ENCODE assay signal across 1 cellular context in genomic region chr1:234963180-234963903, GRCh38.
TF ChIP-seq lines count a peak whose summit lies in the region.

No MANE protein-coding gene starts in this region.

TF ChIP-seq in K562, 482 proteins besides CTCF, POLR2A, EP300 and RAD21 (continued from another document and continues in another):
- TF ChIP-seq ZNF407 (IDR thresholded peaks at IDR 0.05; ENCODE audit: low read depth) (no peak), PRPF4 (IDR thresholded peaks at IDR 0.05; ENCODE audit: insufficient read depth, low read depth, low read length, poor library complexity, severe bottlenecking) (no peak), TCF7 (IDR thresholded peaks at IDR 0.05; ENCODE audit: borderline replicate concordance) (no peak), PHF20 (IDR thresholded peaks at IDR 0.05; ENCODE audit: partially characterized antibody) (peak; percentile 82), KLF10 (CRISPR knock-in tag; IDR thresholded peaks at IDR 0.05) (0 out of 2 replicates have a peak, but pooled peaks have one; percentile 43), E2F1 (CRISPR knock-in tag; IDR thresholded peaks at IDR 0.05) (no peak), ZNF41 (CRISPR knock-in tag; conservative IDR thresholded peaks at IDR 0.05) (peak; percentile 94), ZSCAN29 (IDR thresholded peaks at IDR 0.05) (no peak), CLOCK (CRISPR knock-in tag; IDR thresholded peaks at IDR 0.05; ENCODE audit: borderline replicate concordance) (0 out of 2 replicates have a peak, but pooled peaks have one; percentile 81), TAF15 (IDR thresholded peaks at IDR 0.05; ENCODE audit: low read depth, low read length) (no peak), HDAC8 (tag; IDR thresholded peaks at IDR 0.05) (peak; percentile 94), HIVEP1 (CRISPR knock-in tag; IDR thresholded peaks at IDR 0.05) (0 out of 2 replicates have a peak, but pooled peaks have one; percentile 54), ZNF57 (CRISPR knock-in tag; IDR thresholded peaks at IDR 0.05) (peak; percentile 6; the same call in 1 of the 2 replicates), TSHZ1 (CRISPR knock-in tag; IDR thresholded peaks at IDR 0.05) (peak; percentile 86), SAP30 (IDR thresholded peaks at IDR 0.05; ENCODE audit: borderline replicate concordance, insufficient read depth, low read depth, low read length, poor library complexity, severe bottlenecking) (no peak), KLF13 (tag; IDR thresholded peaks at IDR 0.05; ENCODE audit: borderline replicate concordance, low read depth) (0 out of 2 replicates have a peak, but pooled peaks have one; percentile 50), DPF2 (IDR thresholded peaks at IDR 0.05) (peak; percentile 13; the same call in 1 of the 2 replicates), KLF6 (CRISPR knock-in tag; IDR thresholded peaks at IDR 0.05; ENCODE audit: borderline replicate concordance) (peak; percentile 96), ZNF143 (CRISPR knock-in tag; IDR thresholded peaks at IDR 0.05) (peak; percentile 78), ZZZ3 (IDR thresholded peaks at IDR 0.05) (no peak), TBL1XR1 (IDR thresholded peaks at IDR 0.05; ENCODE audit: low read length in 2 of 2) (peak in 1 of 2 experiments; percentile 15; a peak in 1 of 4 replicates), ZNF76 (CRISPR knock-in tag; IDR thresholded peaks at IDR 0.05; ENCODE audit: borderline replicate concordance) (peak; percentile 88), NBN (IDR thresholded peaks at IDR 0.05; ENCODE audit: low read depth) (no peak), SAFB2 (IDR thresholded peaks at IDR 0.05; ENCODE audit: borderline replicate concordance, low read depth, low read length, severe bottlenecking) (no peak), ZNF134 (CRISPR knock-in tag; conservative IDR thresholded peaks at IDR 0.05) (peak; percentile 72), SMAD4 (CRISPR knock-in tag; conservative IDR thresholded peaks at IDR 0.05) (peak; percentile 95), MBD1 (CRISPR knock-in tag; IDR thresholded peaks at IDR 0.05) (no peak; the same call in 1 of the 2 replicates), PATZ1 (CRISPR knock-in tag; IDR thresholded peaks at IDR 0.05; ENCODE audit: borderline replicate concordance) (peak; percentile 78), THRA (IDR thresholded peaks at IDR 0.05) (no peak), FOXO4 (CRISPR knock-in tag; IDR thresholded peaks at IDR 0.05) (no peak), MIER1 (IDR thresholded peaks at IDR 0.05; ENCODE audit: low read depth) (no peak), ZFP1 (CRISPR knock-in tag; IDR thresholded peaks at IDR 0.05) (peak; percentile 65; the same call in 1 of the 2 replicates), ATF4 (CRISPR knock-in tag; IDR thresholded peaks at IDR 0.05) (peak; percentile 92), HCFC1 (IDR thresholded peaks at IDR 0.05; ENCODE audit: low read depth, low read length) (peak; percentile 55)
